Comparison of ENCODE assay signal across 15 cellular contexts in genomic region chr13:27005556-27005955, GRCh38.
DNase-seq lines count a peak whose midpoint lies in the region; ATAC-seq, FAIRE-seq and TF ChIP-seq lines count a peak whose summit lies in the region.
"Had no signal": no experiment of that assay in that cellular context is flagged by ENCODE, and none has a peak within 500 bp of the region (broad histone marks: within the 10 kb centered on the region; RNA-seq: fewer than 3 reads in every experiment).

No MANE protein-coding gene starts in this region.

- intact Hi-C loops in MCF 10A (cut with micrococcal nuclease): no loop called here

- H3K27ac ChIP-seq in BLaER1 treated with 17β-estradiol and CSF1 and Interleukin-3, amounts not matched to agents 10 nM and 100 nM: no peak overlapping the region
- H3K27ac ChIP-seq: psoas muscle had no signal

- no peak overlapping the region for H3K27ac Mint-ChIP-seq in MCF 10A (ENCODE audit: low read depth, unreplicated experiment)
- H3K27ac Mint-ChIP-seq: stimulated activated naive B cell treated with anti-CD40 and anti-IgM and Interleukin-4, amounts not matched to agents 10 μg/mL and 1 μg/mL and 100 μg/mL, for 72 hours had no signal

- H3K4me3 ChIP-seq in BLaER1 treated with 17β-estradiol and CSF1 and Interleukin-3, amounts not matched to agents 10 nM and 100 nM: no peak overlapping the region
- H3K4me3 ChIP-seq: lung had no signal

- FAIRE-seq in urothelium cell line (lab: Jason Lieb, UNC): no peak
- FAIRE-seq: TTC549 had no signal

- peaks cover 0 to 23% (median 7%) of the 10 kb centered on the region in 11 experiments; a peak in 7 of 22 replicates for H4K20me1 ChIP-seq in BLaER1 treated with 17β-estradiol and CSF1 and Interleukin-3, amounts not matched to agents 10 nM and 100 nM

- H3K4me1 ChIP-seq in BLaER1 treated with 17β-estradiol and CSF1 and Interleukin-3, amounts not matched to agents 10 nM and 100 nM: peaks cover 11 to 17% (median 16%) of the 10 kb centered on the region in 10 experiments

- H3K4me2 ChIP-seq in BLaER1 treated with 17β-estradiol and CSF1 and Interleukin-3, amounts not matched to agents 10 nM and 100 nM: peak overlapping the region; percentile 40 to 80 (median 51)

- POLR2A ChIA-PET in MCF 10A (lab: Yijun Ruan, JAX): interaction anchor here (1.5 kb wide), 1 partner anchor 165 kb away, joined by 5 read pairs; no protein-coding TSS in a partner anchor

- no peaks in the 10 kb centered on the region for H3K36me3 Mint-ChIP-seq in MCF 10A (ENCODE audit: insufficient read depth, unreplicated experiment)

- H3K9me3 ChIP-seq in BLaER1 treated with 17β-estradiol and CSF1 and Interleukin-3, amounts not matched to agents 10 nM and 100 nM (replicated peaks in 1 of 11): peaks cover 0 to 12% (median 8%) of the 10 kb centered on the region in 11 experiments; a peak in 12 of 22 replicates
- H3K9me3 ChIP-seq: psoas muscle had no signal

- peaks cover 44 to 83% (median 82%) of the 10 kb centered on the region in 11 experiments for H3K27me3 ChIP-seq in BLaER1 treated with 17β-estradiol and CSF1 and Interleukin-3, amounts not matched to agents 10 nM and 100 nM

- TF ChIP-seq CTCF in MCF 10A (IDR thresholded peaks at IDR 0.05; ENCODE audit: unreplicated experiment): no peak

- no peak overlapping the region for H3K9ac ChIP-seq in BLaER1 treated with 17β-estradiol and CSF1 and Interleukin-3, amounts not matched to agents 10 nM and 100 nM

- peaks cover 15% of the 10 kb centered on the region for H3K27me3 Mint-ChIP-seq in MCF 10A (ENCODE audit: insufficient read depth, unreplicated experiment)

- no peak for ATAC-seq in GM21390 (IDR thresholded peaks at IDR 0.05; ENCODE audit: unreplicated experiment)
- ATAC-seq: psoas muscle; stimulated activated naive B cell treated with anti-CD40 and anti-IgM and Interleukin-4, amounts not matched to agents 10 μg/mL and 1 μg/mL and 100 μg/mL, for 72 hours had no signal

- H3K36me3 ChIP-seq in BLaER1 treated with 17β-estradiol and CSF1 and Interleukin-3, amounts not matched to agents 10 nM and 100 nM: no peaks in the 10 kb centered on the region
- H3K36me3 ChIP-seq: heart left ventricle had no signal

- H3K4me3 Mint-ChIP-seq in MCF 10A (ENCODE audit: unreplicated experiment): no peak overlapping the region

- DNase-seq in NCI-H1694 treated with DMSO at 0.1 percent for 48 hours (lab: John Stamatoyannopoulos, UW) (peak; percentile 78), dermis microvascular lymphatic vessel endothelial cell (ENCODE audit: low read depth in 2 of 2) (peak; percentile 12 to 15), myocyte (ENCODE audit: low read depth) (peak; percentile 76), SW480 (ENCODE audit: low spot score) (no peak), urothelium cell line (ENCODE audit: low spot score) (no peak), MCF 10A (ENCODE audit: unreplicated experiment) (no peak)
- DNase-seq: effector CD4-positive, alpha-beta T cell; heart left ventricle; psoas muscle; stimulated activated CD4-positive, alpha-beta T cell treated with anti-CD3 and anti-CD28 coated beads, Interleukin-4, amount 100 ng/mL, for 1 hour; stimulated activated naive B cell treated with anti-CD40 and anti-IgM and Interleukin-4, amounts not matched to agents 10 μg/mL and 1 μg/mL and 100 μg/mL, for 72 hours had no signal

- BruUV-seq in MCF 10A (replicated peaks; lab: Mats Ljungman, UMichigan): no TSS peak

- CTCF ChIA-PET in MCF 10A (lab: Yijun Ruan, JAX): interaction anchor here (0.6 to 1.5 kb wide), 4 partner anchors 56 to 357 kb away, joined by 3 to 6 read pairs (median 3); no protein-coding TSS in a partner anchor

- H3K9me3 Mint-ChIP-seq in MCF 10A (ENCODE audit: unreplicated experiment): no peaks in the 10 kb centered on the region

- no peaks in the 10 kb centered on the region for H3K4me1 Mint-ChIP-seq in MCF 10A (ENCODE audit: insufficient read depth, unreplicated experiment)

Comparison
In these comparisons a context has a peak if more than half of its experiments do, and no peak if none do; other contexts are left out.
1. DNase-seq: peak in NCI-H1694 treated with DMSO at 0.1 percent for 48 hours (single experiment), dermis microvascular lymphatic vessel endothelial cell (2 of 2) and myocyte (single experiment); none in SW480 (single experiment), urothelium cell line (single experiment) and MCF 10A (single experiment).